5 cellular contexts compared by ENCODE assay signal in genomic region chr1:25296501-25296900, GRCh38. TPM values are rescaled to one million over a fixed set of nuclear protein-coding genes. Genes with fewer than 3 reads are reported as not detected.
"Had no signal": no experiment of that assay in that cellular context is flagged by ENCODE, and none has a peak within 500 bp of the region (broad histone marks: within the 10 kb centered on the region; RNA-seq: fewer than 3 reads in every experiment).

No MANE protein-coding gene starts in this region.

RNA-seq across cellular contexts. Expression of gene RHD, which starts 24.2 kb away (rescaled TPM):
- total RNA-seq: GM23248, H4, HepG2, HFFc6, HT1080 had no signal
